ENCODE assay signal across 17 cellular contexts in the genomic region with DNA sequence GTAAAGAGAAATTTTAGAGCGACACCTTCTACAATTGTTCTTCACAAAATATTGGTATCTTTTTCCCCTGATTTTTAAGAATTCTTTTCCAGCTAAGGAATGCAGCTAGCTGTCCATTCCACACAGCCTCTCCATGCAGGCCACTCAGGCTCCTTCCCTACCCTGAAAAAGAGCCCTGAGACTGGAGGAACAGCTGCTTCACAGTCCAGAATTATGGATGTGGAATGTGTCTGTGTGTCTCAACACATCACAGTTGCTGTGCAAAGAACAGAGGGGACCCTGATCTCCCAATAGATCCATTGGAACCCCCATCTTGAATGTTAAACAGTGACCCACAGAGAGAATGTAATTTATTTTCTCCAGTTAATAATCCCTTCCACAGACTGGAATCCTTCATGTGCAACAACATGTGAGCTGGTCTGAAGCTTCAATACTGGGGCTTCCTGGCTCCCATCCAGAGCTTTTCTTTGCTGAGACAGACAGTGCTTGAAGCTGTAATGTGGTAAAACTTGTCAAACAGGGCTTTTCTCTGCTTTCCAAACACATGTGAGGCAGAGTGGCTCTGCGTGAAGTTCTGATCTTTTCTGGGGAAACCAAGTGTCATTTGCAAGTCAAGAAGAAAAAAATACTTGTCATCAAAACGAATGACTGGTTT. TPM values are rescaled to one million over a fixed set of nuclear protein-coding genes. Genes with fewer than 3 reads are reported as not detected.
DNase-seq lines count a peak whose midpoint lies in the region; ATAC-seq and TF ChIP-seq lines count a peak whose summit lies in the region.
"Had no signal": no experiment of that assay in that cellular context is flagged by ENCODE, and none has a peak within 500 bp of the region (broad histone marks: within the 10 kb centered on the region; RNA-seq: fewer than 3 reads in every experiment).

No MANE protein-coding gene starts in this region.

- no peak overlapping the region for H3K9ac ChIP-seq in smooth muscle cell (ENCODE audit: low read depth)
- H3K9ac ChIP-seq: BLaER1 had no signal

- TF ChIP-seq EP300 in Ishikawa (IDR thresholded peaks at IDR 0.05; ENCODE audit: borderline replicate concordance) = no peak

- TF ChIP-seq CTCF in RWPE1 (conservative IDR thresholded peaks at IDR 0.05; ENCODE audit: low read depth) (no peak), hepatocyte (IDR thresholded peaks at IDR 0.05; ENCODE audit: poor library complexity) (no peak), smooth muscle cell (IDR thresholded peaks at IDR 0.05; ENCODE audit: borderline replicate concordance, insufficient read depth, poor library complexity, severe bottlenecking) (no peak)

- H3K4me1 ChIP-seq in hepatocyte (ENCODE audit: insufficient read depth) = no peaks in the 10 kb centered on the region
- no peaks in the 10 kb centered on the region for H3K4me1 ChIP-seq in smooth muscle cell (ENCODE audit: low read depth)
- H3K4me1 ChIP-seq: BLaER1, lower lobe of right lung, uterus had no signal

- H3K27me3 ChIP-seq in hepatocyte (no peaks in the 10 kb centered on the region), smooth muscle cell (ENCODE audit: low read depth) (no peaks in the 10 kb centered on the region)
- H3K27me3 ChIP-seq: BLaER1, neutrophil, uterus had no signal

- no peaks in the 10 kb centered on the region for H3K36me3 ChIP-seq in hepatocyte (replicated peaks; ENCODE audit: insufficient read depth, low read depth)
- no peaks in the 10 kb centered on the region for H3K36me3 ChIP-seq in smooth muscle cell (ENCODE audit: low read depth)
- H3K36me3 ChIP-seq: BLaER1, lower lobe of right lung, neutrophil, uterus had no signal

- POLR2A ChIA-PET in RWPE1 (lab: Yijun Ruan, JAX; ENCODE audit: low non-redundant PET) = no interaction called here

- no peak for TF ChIP-seq RAD21 in Ishikawa (IDR thresholded peaks at IDR 0.05; ENCODE audit: low read depth)

- DNase-seq in RWPE1 (ENCODE audit: low spot score) (peak; percentile 37), hepatocyte (ENCODE audit: low spot score) (peak; percentile 50), smooth muscle cell (lab: John Stamatoyannopoulos, UW; ENCODE audit: unreplicated experiment) (no peak), MV-4-11 (lab: John Stamatoyannopoulos, UW) (no peak)
- no peak for DNase-seq in stimulated activated CD4-positive, alpha-beta T cell treated with anti-CD3 and anti-CD28 coated beads, Interleukin-4, amount 100 ng/mL, for 1 hour
- DNase-seq: activated CD8-positive, alpha-beta T cell treated with anti-CD3 and anti-CD28 coated beads, Interleukin-2, amount 10 ng/mL, durations not matched to agents 7 days and 5 days; activated effector memory CD4-positive, alpha-beta T cell treated with Interleukin-2 at 50 U/mL for 16 hours; H7; lower lobe of right lung; NCI-H2227 treated with DMSO at 0.1 percent for 48 hours; stimulated activated naive B cell treated with anti-CD40 and anti-IgM and Interleukin-4, amounts not matched to agents 10 μg/mL and 1 μg/mL and 100 μg/mL, for 72 hours; uterus had no signal

- no peaks in the 10 kb centered on the region for H3K79me2 ChIP-seq in hepatocyte
- H3K79me2 ChIP-seq in smooth muscle cell (ENCODE audit: low read depth) = no peaks in the 10 kb centered on the region

- H3K9me3 ChIP-seq in hepatocyte (ENCODE audit: low read depth) = no peaks in the 10 kb centered on the region
- no peaks in the 10 kb centered on the region for H3K9me3 ChIP-seq in smooth muscle cell (replicated peaks; ENCODE audit: low read depth)
- H3K9me3 ChIP-seq: BLaER1, lower lobe of right lung, neutrophil, uterus had no signal

- ATAC-seq in HG02885 (IDR thresholded peaks at IDR 0.05; ENCODE audit: poor library complexity, unreplicated experiment) = no peak
- ATAC-seq: activated CD8-positive, alpha-beta T cell treated with anti-CD3 and anti-CD28 coated beads, Interleukin-2, amount 10 ng/mL, durations not matched to agents 7 days and 5 days; lower lobe of right lung; stimulated activated naive B cell treated with anti-CD40 and anti-IgM and Interleukin-4, amounts not matched to agents 10 μg/mL and 1 μg/mL and 100 μg/mL, for 72 hours had no signal

- H2AFZ ChIP-seq in hepatocyte (no peak overlapping the region), smooth muscle cell (ENCODE audit: low read depth) (no peak overlapping the region)
- H2AFZ ChIP-seq: PC-9 had no signal

- WGBS in hepatocyte (ENCODE audit: low lambda C conversion rate, missing lambda C conversion rate) = 49% methylated on average over 3 of the region's 3 CpGs
- 42% methylated on average over 3 of the region's 3 CpGs for WGBS in smooth muscle cell (ENCODE audit: low lambda C conversion rate)

- H3K9me2 ChIP-seq in hepatocyte (replicated peaks; ENCODE audit: insufficient read depth) = no peaks in the 10 kb centered on the region

- H3F3A ChIP-seq in smooth muscle cell (ENCODE audit: low read depth) = no peaks in the 10 kb centered on the region

- CTCF ChIA-PET in RWPE1 (lab: Yijun Ruan, JAX) = interaction anchor here (0.6 to 0.9 kb wide), 3 partner anchors 95 to 433 kb away, joined by 3 to 5 read pairs (median 4); no protein-coding TSS in a partner anchor

- H3K27ac ChIP-seq in RWPE1 = no peak overlapping the region
- peak overlapping the region; percentile 3 for H3K27ac ChIP-seq in hepatocyte
- H3K27ac ChIP-seq in smooth muscle cell (ENCODE audit: low read depth) = peak overlapping the region; percentile 54
- H3K27ac ChIP-seq: BLaER1, lower lobe of right lung, neutrophil, PC-9, uterus had no signal

- H3K4me2 ChIP-seq in hepatocyte (no peak overlapping the region), smooth muscle cell (peak overlapping the region; percentile 12)
- H3K4me2 ChIP-seq: BLaER1, PC-9 had no signal

- no peak overlapping the region for H3K4me3 ChIP-seq in hepatocyte
- H3K4me3 ChIP-seq in smooth muscle cell = no peak overlapping the region
- H3K4me3 ChIP-seq: BLaER1, lower lobe of right lung, PC-9, uterus had no signal

- H4K20me1 ChIP-seq in hepatocyte (ENCODE audit: insufficient read depth, poor library complexity, severe bottlenecking) (no peaks in the 10 kb centered on the region), smooth muscle cell (ENCODE audit: low read depth) (no peaks in the 10 kb centered on the region)
- H4K20me1 ChIP-seq: BLaER1 had no signal

TF ChIP-seq in Ishikawa, 13 proteins besides CTCF, POLR2A, EP300 and RAD21:
- TF ChIP-seq FOXM1 (IDR thresholded peaks at IDR 0.05; ENCODE audit: borderline replicate concordance, low read depth) = no peak
- no peak; the same call in 1 of the 2 replicates for TF ChIP-seq TEAD4 (IDR thresholded peaks at IDR 0.05)
- peak; percentile 51; the same call in 1 of the 2 replicates for TF ChIP-seq NFIC (IDR thresholded peaks at IDR 0.05)
- TF ChIP-seq CEBPB (IDR thresholded peaks at IDR 0.05) = no peak
- no peak for TF ChIP-seq YY1 (IDR thresholded peaks at IDR 0.05; ENCODE audit: low read depth)
- TF ChIP-seq, protein P1, sequence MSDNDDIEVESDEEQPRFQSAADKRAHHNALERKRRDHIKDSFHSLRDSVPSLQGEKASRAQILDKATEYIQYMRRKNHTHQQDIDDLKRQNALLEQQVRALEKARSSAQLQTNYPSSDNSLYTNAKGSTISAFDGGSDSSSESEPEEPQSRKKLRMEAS (IDR thresholded peaks at IDR 0.05) = peak; percentile 55; the same call in 1 of the 2 replicates

RNA-seq across cellular contexts. Expression of a gene that starts 53.3 kb away (rescaled TPM):
- total RNA-seq in hepatocyte = 30.7 and 31.9 TPM in 2 replicates
- polyA plus RNA-seq in hepatocyte = 14.5 and 14.9 TPM in 2 replicates
- total RNA-seq in smooth muscle cell = 81.4 and 95.2 TPM in 2 replicates
- polyA plus RNA-seq in smooth muscle cell = 31.2 and 36.1 TPM in 2 replicates

Comparison
In these comparisons a context has a peak if more than half of its experiments do, and no peak if none do; other contexts are left out.
1. DNase-seq: peak in RWPE1 (single experiment) and hepatocyte (single experiment); none in smooth muscle cell (single experiment), stimulated activated CD4-positive, alpha-beta T cell treated with anti-CD3 and anti-CD28 coated beads, Interleukin-4, amount 100 ng/mL, for 1 hour (single experiment) and MV-4-11 (single experiment).